Comparison of ENCODE assay signal across 1 cellular context in genomic region chr17:48547839-48548686, GRCh38.
TF ChIP-seq lines count a peak whose summit lies in the region.

No MANE protein-coding gene starts in this region.

TF ChIP-seq in IMR-90, 13 proteins besides CTCF, POLR2A, EP300 and RAD21 (continued from another document):
- TF ChIP-seq MXI1 (IDR thresholded peaks at IDR 0.05; ENCODE audit: borderline replicate concordance, low read depth, low read length) (no peak), CEBPB (IDR thresholded peaks at IDR 0.05; ENCODE audit: low read depth, low read length) (no peak), MAFK (IDR thresholded peaks at IDR 0.05; ENCODE audit: low read depth, low read length) (no peak), RFX5 (IDR thresholded peaks at IDR 0.05; ENCODE audit: low read depth, low read length) (no peak)
